2 cellular contexts compared by ENCODE assay signal in the genomic region with DNA sequence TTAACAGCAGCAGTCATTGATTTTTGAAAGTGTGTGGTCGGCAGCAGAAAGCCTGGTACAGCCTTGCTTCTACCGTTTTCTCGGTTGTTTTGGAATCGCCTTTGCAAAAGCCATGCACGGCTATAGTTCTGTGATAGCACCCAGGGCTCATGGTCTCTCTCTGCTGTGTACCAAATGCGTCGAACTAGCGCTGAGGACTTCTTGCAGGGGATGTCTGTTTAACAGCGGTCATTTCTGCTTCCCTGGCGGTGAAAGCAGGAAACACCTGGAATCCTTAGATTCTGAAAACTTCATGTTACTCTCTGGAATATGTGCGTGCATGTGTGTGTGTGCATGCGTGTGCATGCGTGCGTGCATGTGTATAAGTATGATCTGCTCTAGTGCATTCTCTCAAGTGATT.
TF ChIP-seq lines count a peak whose summit lies in the region.

No MANE protein-coding gene starts in this region.

TF ChIP-seq in SK-N-SH treated with all-trans-retinoic acid at 6 μM for 48 hours, 23 proteins besides CTCF, POLR2A, EP300 and RAD21 (continued from another document):
- TF ChIP-seq TOX (CRISPR knock-in tag; IDR thresholded peaks at IDR 0.05; ENCODE audit: borderline replicate concordance): no peak
- no peak for TF ChIP-seq ZFP30 (CRISPR knock-in tag; IDR thresholded peaks at IDR 0.05)
- no peak for TF ChIP-seq SNAI2 (CRISPR knock-in tag; IDR thresholded peaks at IDR 0.05)
- TF ChIP-seq, protein P1, sequence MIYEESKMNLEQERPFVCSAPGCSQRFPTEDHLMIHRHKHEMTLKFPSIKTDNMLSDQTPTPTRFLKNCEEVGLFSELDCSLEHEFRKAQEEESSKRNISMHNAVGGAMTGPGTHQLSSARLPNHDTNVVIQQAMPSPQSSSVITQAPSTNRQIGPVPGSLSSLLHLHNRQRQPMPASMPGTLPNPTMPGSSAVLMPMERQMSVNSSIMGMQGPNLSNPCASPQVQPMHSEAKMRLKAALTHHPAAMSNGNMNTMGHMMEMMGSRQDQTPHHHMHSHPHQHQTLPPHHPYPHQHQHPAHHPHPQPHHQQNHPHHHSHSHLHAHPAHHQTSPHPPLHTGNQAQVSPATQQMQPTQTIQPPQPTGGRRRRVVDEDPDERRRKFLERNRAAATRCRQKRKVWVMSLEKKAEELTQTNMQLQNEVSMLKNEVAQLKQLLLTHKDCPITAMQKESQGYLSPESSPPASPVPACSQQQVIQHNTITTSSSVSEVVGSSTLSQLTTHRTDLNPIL (CRISPR knock-in tag; IDR thresholded peaks at IDR 0.05; ENCODE audit: low read depth): no peak
- no peak for TF ChIP-seq ZNF8 (CRISPR knock-in tag; IDR thresholded peaks at IDR 0.05)
- TF ChIP-seq, protein P2, sequence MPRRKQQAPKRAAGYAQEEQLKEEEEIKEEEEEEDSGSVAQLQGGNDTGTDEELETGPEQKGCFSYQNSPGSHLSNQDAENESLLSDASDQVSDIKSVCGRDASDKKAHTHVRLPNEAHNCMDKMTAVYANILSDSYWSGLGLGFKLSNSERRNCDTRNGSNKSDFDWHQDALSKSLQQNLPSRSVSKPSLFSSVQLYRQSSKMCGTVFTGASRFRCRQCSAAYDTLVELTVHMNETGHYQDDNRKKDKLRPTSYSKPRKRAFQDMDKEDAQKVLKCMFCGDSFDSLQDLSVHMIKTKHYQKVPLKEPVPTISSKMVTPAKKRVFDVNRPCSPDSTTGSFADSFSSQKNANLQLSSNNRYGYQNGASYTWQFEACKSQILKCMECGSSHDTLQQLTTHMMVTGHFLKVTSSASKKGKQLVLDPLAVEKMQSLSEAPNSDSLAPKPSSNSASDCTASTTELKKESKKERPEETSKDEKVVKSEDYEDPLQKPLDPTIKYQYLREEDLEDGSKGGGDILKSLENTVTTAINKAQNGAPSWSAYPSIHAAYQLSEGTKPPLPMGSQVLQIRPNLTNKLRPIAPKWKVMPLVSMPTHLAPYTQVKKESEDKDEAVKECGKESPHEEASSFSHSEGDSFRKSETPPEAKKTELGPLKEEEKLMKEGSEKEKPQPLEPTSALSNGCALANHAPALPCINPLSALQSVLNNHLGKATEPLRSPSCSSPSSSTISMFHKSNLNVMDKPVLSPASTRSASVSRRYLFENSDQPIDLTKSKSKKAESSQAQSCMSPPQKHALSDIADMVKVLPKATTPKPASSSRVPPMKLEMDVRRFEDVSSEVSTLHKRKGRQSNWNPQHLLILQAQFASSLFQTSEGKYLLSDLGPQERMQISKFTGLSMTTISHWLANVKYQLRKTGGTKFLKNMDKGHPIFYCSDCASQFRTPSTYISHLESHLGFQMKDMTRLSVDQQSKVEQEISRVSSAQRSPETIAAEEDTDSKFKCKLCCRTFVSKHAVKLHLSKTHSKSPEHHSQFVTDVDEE (CRISPR knock-in tag; IDR thresholded peaks at IDR 0.05): no peak
- TF ChIP-seq, protein P3, sequence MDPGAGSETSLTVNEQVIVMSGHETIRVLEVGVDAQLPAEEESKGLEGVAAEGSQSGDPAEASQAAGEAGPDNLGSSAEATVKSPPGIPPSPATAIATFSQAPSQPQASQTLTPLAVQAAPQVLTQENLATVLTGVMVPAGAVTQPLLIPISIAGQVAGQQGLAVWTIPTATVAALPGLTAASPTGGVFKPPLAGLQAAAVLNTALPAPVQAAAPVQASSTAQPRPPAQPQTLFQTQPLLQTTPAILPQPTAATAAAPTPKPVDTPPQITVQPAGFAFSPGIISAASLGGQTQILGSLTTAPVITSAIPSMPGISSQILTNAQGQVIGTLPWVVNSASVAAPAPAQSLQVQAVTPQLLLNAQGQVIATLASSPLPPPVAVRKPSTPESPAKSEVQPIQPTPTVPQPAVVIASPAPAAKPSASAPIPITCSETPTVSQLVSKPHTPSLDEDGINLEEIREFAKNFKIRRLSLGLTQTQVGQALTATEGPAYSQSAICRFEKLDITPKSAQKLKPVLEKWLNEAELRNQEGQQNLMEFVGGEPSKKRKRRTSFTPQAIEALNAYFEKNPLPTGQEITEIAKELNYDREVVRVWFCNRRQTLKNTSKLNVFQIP (CRISPR knock-in tag; IDR thresholded peaks at IDR 0.05; ENCODE audit: borderline replicate concordance, low read depth): no peak
- TF ChIP-seq ZNF70 (CRISPR knock-in tag; IDR thresholded peaks at IDR 0.05): no peak
- TF ChIP-seq RARB (CRISPR knock-in tag; IDR thresholded peaks at IDR 0.05): no peak
- no peak for TF ChIP-seq ISL1 (CRISPR knock-in tag; IDR thresholded peaks at IDR 0.05)
- TF ChIP-seq CSDC2 (CRISPR knock-in tag; IDR thresholded peaks at IDR 0.05): no peak
- no peak for TF ChIP-seq ZC3H10 (CRISPR knock-in tag; IDR thresholded peaks at IDR 0.05)
- no peak for TF ChIP-seq ZNF565 (CRISPR knock-in tag; conservative IDR thresholded peaks at IDR 0.05; ENCODE audit: low read depth)
- TF ChIP-seq OSR1 (CRISPR knock-in tag; IDR thresholded peaks at IDR 0.05): no peak

TF ChIP-seq in SK-N-SH, 30 proteins besides CTCF, POLR2A, EP300 and RAD21 (continued from another document):
- TF ChIP-seq TAF1 (IDR thresholded peaks at IDR 0.05; ENCODE audit: borderline replicate concordance, low read depth, low read length) (no peak), POLR2AphosphoS5 (IDR thresholded peaks at IDR 0.05; ENCODE audit: low read depth, low read length) (no peak), GATA2 (CRISPR knock-in tag; IDR thresholded peaks at IDR 0.05) (no peak), GABPA (IDR thresholded peaks at IDR 0.05; ENCODE audit: low read depth) (no peak)
- TF ChIP-seq, protein P4, sequence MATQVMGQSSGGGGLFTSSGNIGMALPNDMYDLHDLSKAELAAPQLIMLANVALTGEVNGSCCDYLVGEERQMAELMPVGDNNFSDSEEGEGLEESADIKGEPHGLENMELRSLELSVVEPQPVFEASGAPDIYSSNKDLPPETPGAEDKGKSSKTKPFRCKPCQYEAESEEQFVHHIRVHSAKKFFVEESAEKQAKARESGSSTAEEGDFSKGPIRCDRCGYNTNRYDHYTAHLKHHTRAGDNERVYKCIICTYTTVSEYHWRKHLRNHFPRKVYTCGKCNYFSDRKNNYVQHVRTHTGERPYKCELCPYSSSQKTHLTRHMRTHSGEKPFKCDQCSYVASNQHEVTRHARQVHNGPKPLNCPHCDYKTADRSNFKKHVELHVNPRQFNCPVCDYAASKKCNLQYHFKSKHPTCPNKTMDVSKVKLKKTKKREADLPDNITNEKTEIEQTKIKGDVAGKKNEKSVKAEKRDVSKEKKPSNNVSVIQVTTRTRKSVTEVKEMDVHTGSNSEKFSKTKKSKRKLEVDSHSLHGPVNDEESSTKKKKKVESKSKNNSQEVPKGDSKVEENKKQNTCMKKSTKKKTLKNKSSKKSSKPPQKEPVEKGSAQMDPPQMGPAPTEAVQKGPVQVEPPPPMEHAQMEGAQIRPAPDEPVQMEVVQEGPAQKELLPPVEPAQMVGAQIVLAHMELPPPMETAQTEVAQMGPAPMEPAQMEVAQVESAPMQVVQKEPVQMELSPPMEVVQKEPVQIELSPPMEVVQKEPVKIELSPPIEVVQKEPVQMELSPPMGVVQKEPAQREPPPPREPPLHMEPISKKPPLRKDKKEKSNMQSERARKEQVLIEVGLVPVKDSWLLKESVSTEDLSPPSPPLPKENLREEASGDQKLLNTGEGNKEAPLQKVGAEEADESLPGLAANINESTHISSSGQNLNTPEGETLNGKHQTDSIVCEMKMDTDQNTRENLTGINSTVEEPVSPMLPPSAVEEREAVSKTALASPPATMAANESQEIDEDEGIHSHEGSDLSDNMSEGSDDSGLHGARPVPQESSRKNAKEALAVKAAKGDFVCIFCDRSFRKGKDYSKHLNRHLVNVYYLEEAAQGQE (IDR thresholded peaks at IDR 0.05; ENCODE audit: low read depth, low read length): no peak
- TF ChIP-seq, protein P5, sequence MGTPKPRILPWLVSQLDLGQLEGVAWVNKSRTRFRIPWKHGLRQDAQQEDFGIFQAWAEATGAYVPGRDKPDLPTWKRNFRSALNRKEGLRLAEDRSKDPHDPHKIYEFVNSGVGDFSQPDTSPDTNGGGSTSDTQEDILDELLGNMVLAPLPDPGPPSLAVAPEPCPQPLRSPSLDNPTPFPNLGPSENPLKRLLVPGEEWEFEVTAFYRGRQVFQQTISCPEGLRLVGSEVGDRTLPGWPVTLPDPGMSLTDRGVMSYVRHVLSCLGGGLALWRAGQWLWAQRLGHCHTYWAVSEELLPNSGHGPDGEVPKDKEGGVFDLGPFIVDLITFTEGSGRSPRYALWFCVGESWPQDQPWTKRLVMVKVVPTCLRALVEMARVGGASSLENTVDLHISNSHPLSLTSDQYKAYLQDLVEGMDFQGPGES (IDR thresholded peaks at IDR 0.05; ENCODE audit: low read depth, low read length): no peak
